In the genomic region with DNA sequence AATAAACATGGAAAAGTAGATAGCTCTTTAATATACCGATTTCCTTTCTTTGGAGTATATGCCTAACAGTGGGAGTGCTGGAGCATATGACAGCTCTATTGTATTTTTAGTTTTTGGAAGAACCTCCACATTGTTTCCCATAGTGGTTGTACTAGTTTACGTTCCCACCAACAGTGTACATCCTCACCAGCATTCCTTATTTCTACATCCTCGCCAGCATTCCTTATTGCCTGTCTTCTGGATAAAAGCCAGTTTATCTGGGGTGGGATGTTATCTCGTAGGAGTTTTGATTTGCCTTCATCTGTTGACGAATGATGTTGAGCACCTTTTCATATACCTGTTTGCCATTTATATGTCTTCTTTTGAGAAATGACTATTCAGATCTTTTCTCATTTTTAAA, we compare ENCODE assay signal across 21 cellular contexts. TPM values are rescaled to one million over a fixed set of nuclear protein-coding genes. Genes with fewer than 3 reads are reported as not detected.
DNase-seq lines count a peak whose midpoint lies in the region; ATAC-seq and TF ChIP-seq lines count a peak whose summit lies in the region.
"Had no signal": no experiment of that assay in that cellular context is flagged by ENCODE, and none has a peak within 500 bp of the region (broad histone marks: within the 10 kb centered on the region; RNA-seq: fewer than 3 reads in every experiment).

No MANE protein-coding gene starts in this region.

- no peak for DNase-seq in CD4-positive, CD25-positive, alpha-beta regulatory T cell
- DNase-seq in GM23248 (no peak), glutamatergic neuron (no peak), KBM-7 (no peak), MG63 (no peak), cardiac septum (ENCODE audit: low spot score) (no peak)
- no peak for DNase-seq in activated T-helper 1 cell treated with anti-CD3 and anti-CD28 coated beads, Interleukin-12 subunit alpha, Interleukin-12 subunit beta, Interleukin-2, Interleukin-4 antibody, amounts not matched to agents 30 ng/mL and 10 ng/mL and 1 ng/mL, durations not matched to agents 14 hours and 24 hours and 36 hours (ENCODE audit: low spot score)
- DNase-seq: activated CD4-positive, alpha-beta T cell treated with anti-CD3 and anti-CD28 coated beads for 48 hours; activated CD8-positive, alpha-beta memory T cell treated with anti-CD3 and anti-CD28 coated beads, Interleukin-2, amount 10 ng/mL, durations not matched to agents 7 days and 5 days; activated effector memory CD4-positive, alpha-beta T cell treated with Interleukin-2 at 50 U/mL for 16 hours; amniotic stem cell; caudate nucleus; H7; NCI-H1417 treated with DMSO at 0.1 percent for 48 hours; NCI-H524; posterior cingulate gyrus; stimulated activated CD4-positive, alpha-beta T cell treated with anti-CD3 and anti-CD28 coated beads, Interleukin-1b, Interleukin-23, amount 100 ng/mL, for 48 hours; stimulated activated naive B cell treated with anti-CD40 and anti-IgM and Interleukin-4, amounts not matched to agents 10 μg/mL and 1 μg/mL and 100 μg/mL, for 72 hours; testis had no signal

- H3K36me3 Mint-ChIP-seq in CD4-positive, CD25-positive, alpha-beta regulatory T cell, result peaks cover 10% of the 10 kb centered on the region
- no peaks in the 10 kb centered on the region for H3K36me3 Mint-ChIP-seq in activated T-helper 1 cell treated with anti-CD3 and anti-CD28 coated beads, Interleukin-12 subunit alpha, Interleukin-12 subunit beta, Interleukin-2, Interleukin-4 antibody, amounts not matched to agents 30 ng/mL and 10 ng/mL and 1 ng/mL, durations not matched to agents 14 hours and 24 hours and 36 hours (ENCODE audit: low read depth)
- H3K36me3 Mint-ChIP-seq in glutamatergic neuron (ENCODE audit: unreplicated experiment), result no peaks in the 10 kb centered on the region

- no peak for TF ChIP-seq CTCF in glutamatergic neuron (IDR thresholded peaks at IDR 0.05; ENCODE audit: partially characterized antibody, unreplicated experiment)

- peak overlapping the region; percentile 58 for H3K4me2 ChIP-seq in GM23248 (ENCODE audit: unreplicated experiment)

- no peaks in the 10 kb centered on the region for H3K9me3 Mint-ChIP-seq in CD4-positive, CD25-positive, alpha-beta regulatory T cell
- H3K9me3 Mint-ChIP-seq in activated T-helper 1 cell treated with anti-CD3 and anti-CD28 coated beads, Interleukin-12 subunit alpha, Interleukin-12 subunit beta, Interleukin-2, Interleukin-4 antibody, amounts not matched to agents 30 ng/mL and 10 ng/mL and 1 ng/mL, durations not matched to agents 14 hours and 24 hours and 36 hours, result no peaks in the 10 kb centered on the region
- H3K9me3 Mint-ChIP-seq in glutamatergic neuron (ENCODE audit: unreplicated experiment), result peaks cover 1% of the 10 kb centered on the region

- no peaks in the 10 kb centered on the region for H3K27me3 Mint-ChIP-seq in CD4-positive, CD25-positive, alpha-beta regulatory T cell
- H3K27me3 Mint-ChIP-seq in activated T-helper 1 cell treated with anti-CD3 and anti-CD28 coated beads, Interleukin-12 subunit alpha, Interleukin-12 subunit beta, Interleukin-2, Interleukin-4 antibody, amounts not matched to agents 30 ng/mL and 10 ng/mL and 1 ng/mL, durations not matched to agents 14 hours and 24 hours and 36 hours (ENCODE audit: insufficient read depth), result no peaks in the 10 kb centered on the region
- H3K27me3 Mint-ChIP-seq in glutamatergic neuron (ENCODE audit: unreplicated experiment), result peaks cover 22% of the 10 kb centered on the region
- H3K27me3 Mint-ChIP-seq: activated CD8-positive, alpha-beta memory T cell treated with anti-CD3 and anti-CD28 coated beads, Interleukin-2, amount 10 ng/mL, durations not matched to agents 7 days and 5 days; stimulated activated naive B cell treated with anti-CD40 and anti-IgM and Interleukin-4, amounts not matched to agents 10 μg/mL and 1 μg/mL and 100 μg/mL, for 72 hours had no signal

- in situ Hi-C loops in GM23248 (cut with MboI), result no loop called here
- in situ Hi-C loops in KBM-7 (cut with MboI; ENCODE audit: low pct_unique_long_range_greater_than_20kb, low sequenced_read_pairs), result no loop called here

- peaks cover 35 to 89% (median 66%) of the 10 kb centered on the region in 4 donors for H3K4me1 Mint-ChIP-seq in CD4-positive, CD25-positive, alpha-beta regulatory T cell
- peaks cover 46% of the 10 kb centered on the region for H3K4me1 Mint-ChIP-seq in activated T-helper 1 cell treated with anti-CD3 and anti-CD28 coated beads, Interleukin-12 subunit alpha, Interleukin-12 subunit beta, Interleukin-2, Interleukin-4 antibody, amounts not matched to agents 30 ng/mL and 10 ng/mL and 1 ng/mL, durations not matched to agents 14 hours and 24 hours and 36 hours (ENCODE audit: low read depth)
- peaks cover 2% of the 10 kb centered on the region for H3K4me1 Mint-ChIP-seq in glutamatergic neuron (ENCODE audit: low read depth, unreplicated experiment)

- H3K27ac ChIP-seq in CD4-positive, CD25-positive, alpha-beta regulatory T cell (ENCODE audit: insufficient read depth, low read length, poor library complexity, severe bottlenecking), result no peak overlapping the region
- H3K27ac ChIP-seq in GM23248, result no peak overlapping the region
- H3K27ac ChIP-seq: C4-2B, testis had no signal

- no peak overlapping the region for H2AFZ ChIP-seq in GM23248

- H3K9ac ChIP-seq in GM23248, result no peak overlapping the region

- peak overlapping the region; percentile 15 for H3K4me3 ChIP-seq in CD4-positive, CD25-positive, alpha-beta regulatory T cell (ENCODE audit: low read depth, low read length)
- H3K4me3 ChIP-seq in GM23248 (peak overlapping the region; percentile 9; the same call in 1 of the 2 replicates), MG63 (no peak overlapping the region)
- H3K4me3 ChIP-seq: testis had no signal

- H3K79me2 ChIP-seq in GM23248 (ENCODE audit: insufficient read depth), result peaks cover 99% of the 10 kb centered on the region

- intact Hi-C loops in activated T-helper 1 cell treated with anti-CD3 and anti-CD28 coated beads, Interleukin-12 subunit alpha, Interleukin-12 subunit beta, Interleukin-2, Interleukin-4 antibody, amounts not matched to agents 30 ng/mL and 10 ng/mL and 1 ng/mL, durations not matched to agents 14 hours and 24 hours and 36 hours (cut with micrococcal nuclease), result loop anchor here (10.0 kb wide), 1 partner anchor 189 kb away; a partner anchor contains a TSS
- intact Hi-C loops in cardiac septum (cut with DNase I), result no loop called here

- H3K27me3 ChIP-seq in CD4-positive, CD25-positive, alpha-beta regulatory T cell (ENCODE audit: control insufficient read depth, insufficient read depth, low read length), result no peaks in the 10 kb centered on the region
- H3K27me3 ChIP-seq in GM23248 (replicated peaks; ENCODE audit: insufficient read depth) (no peaks in the 10 kb centered on the region), MG63 (no peaks in the 10 kb centered on the region)
- H3K27me3 ChIP-seq: testis had no signal

- no peaks in the 10 kb centered on the region for H3K9me2 ChIP-seq in GM23248 (ENCODE audit: insufficient read depth)

- peaks cover 51% of the 10 kb centered on the region for H3K4me1 ChIP-seq in CD4-positive, CD25-positive, alpha-beta regulatory T cell (ENCODE audit: control insufficient read depth, insufficient read depth, low read length, poor library complexity, severe bottlenecking)
- H3K4me1 ChIP-seq in GM23248 (ENCODE audit: insufficient read depth), result peaks cover 44% of the 10 kb centered on the region

- no peaks in the 10 kb centered on the region for H3K9me3 ChIP-seq in CD4-positive, CD25-positive, alpha-beta regulatory T cell (ENCODE audit: control insufficient read depth in 2 of 2, low read length in 2 of 2)
- H3K9me3 ChIP-seq in GM23248 (ENCODE audit: low read depth), result no peaks in the 10 kb centered on the region
- no peaks in the 10 kb centered on the region for H3K9me3 ChIP-seq in MG63
- H3K9me3 ChIP-seq: testis had no signal

- H4K20me1 ChIP-seq in GM23248 (ENCODE audit: insufficient read depth), result peaks cover 35% of the 10 kb centered on the region

- ATAC-seq in CD4-positive, CD25-positive, alpha-beta regulatory T cell (ENCODE audit: low read depth in 2 of 2), result no peak
- no peak for ATAC-seq in GM19324 (IDR thresholded peaks at IDR 0.05; ENCODE audit: low FRiP score, unreplicated experiment)
- ATAC-seq: activated CD8-positive, alpha-beta memory T cell treated with anti-CD3 and anti-CD28 coated beads, Interleukin-2, amount 10 ng/mL, durations not matched to agents 7 days and 5 days; stimulated activated naive B cell treated with anti-CD40 and anti-IgM and Interleukin-4, amounts not matched to agents 10 μg/mL and 1 μg/mL and 100 μg/mL, for 72 hours had no signal

- peak overlapping the region; percentile 8 to 36 (median 21) for H3K27ac Mint-ChIP-seq in CD4-positive, CD25-positive, alpha-beta regulatory T cell
- H3K27ac Mint-ChIP-seq in activated T-helper 1 cell treated with anti-CD3 and anti-CD28 coated beads, Interleukin-12 subunit alpha, Interleukin-12 subunit beta, Interleukin-2, Interleukin-4 antibody, amounts not matched to agents 30 ng/mL and 10 ng/mL and 1 ng/mL, durations not matched to agents 14 hours and 24 hours and 36 hours, result no peak overlapping the region
- H3K27ac Mint-ChIP-seq in glutamatergic neuron (ENCODE audit: unreplicated experiment), result no peak overlapping the region
- H3K27ac Mint-ChIP-seq: activated CD8-positive, alpha-beta memory T cell treated with anti-CD3 and anti-CD28 coated beads, Interleukin-2, amount 10 ng/mL, durations not matched to agents 7 days and 5 days; stimulated activated naive B cell treated with anti-CD40 and anti-IgM and Interleukin-4, amounts not matched to agents 10 μg/mL and 1 μg/mL and 100 μg/mL, for 72 hours had no signal

- H3K36me3 ChIP-seq in CD4-positive, CD25-positive, alpha-beta regulatory T cell (ENCODE audit: control insufficient read depth, insufficient read depth, low read length), result peaks cover 8% of the 10 kb centered on the region
- H3K36me3 ChIP-seq in GM23248 (ENCODE audit: low read depth) (no peaks in the 10 kb centered on the region), MG63 (peaks cover 8% of the 10 kb centered on the region; the same call in 1 of the 2 replicates)

- WGBS in GM23248 (ENCODE audit: low coverage in 1 of 2, low lambda C conversion rate in 2 of 2, missing lambda C conversion rate in 2 of 2), 2 experiments, result 61 to 67% methylated on average over 5 of the region's 5 CpGs

- H3K4me3 Mint-ChIP-seq in CD4-positive, CD25-positive, alpha-beta regulatory T cell, result peak overlapping the region; percentile 26 to 86 (median 72)
- peak overlapping the region; percentile 53 for H3K4me3 Mint-ChIP-seq in activated T-helper 1 cell treated with anti-CD3 and anti-CD28 coated beads, Interleukin-12 subunit alpha, Interleukin-12 subunit beta, Interleukin-2, Interleukin-4 antibody, amounts not matched to agents 30 ng/mL and 10 ng/mL and 1 ng/mL, durations not matched to agents 14 hours and 24 hours and 36 hours
- H3K4me3 Mint-ChIP-seq in glutamatergic neuron (ENCODE audit: unreplicated experiment), result peak overlapping the region; percentile 50
- H3K4me3 Mint-ChIP-seq: activated CD8-positive, alpha-beta memory T cell treated with anti-CD3 and anti-CD28 coated beads, Interleukin-2, amount 10 ng/mL, durations not matched to agents 7 days and 5 days had no signal

- peaks cover 46% of the 10 kb centered on the region for H3F3A ChIP-seq in GM23248 (ENCODE audit: insufficient read depth)

RNA-seq across cellular contexts. Expression of a gene that starts 2.6 kb away (rescaled TPM):
- 15.9 TPM for total RNA-seq in CD4-positive, CD25-positive, alpha-beta regulatory T cell
- polyA plus RNA-seq in CD4-positive, CD25-positive, alpha-beta regulatory T cell, result 10 to 100 TPM in 1 of 4 donors, 1 to 10 TPM in 3; 6.4 to 10.6 (median 7.5) TPM
- total RNA-seq in GM23248 (2014; rRNA removed; shearing (Covaris generic)), result 24.0 and 42.6 TPM in 2 replicates
- polyA plus RNA-seq in GM23248 (2016; fragmentation: Nextera tagmentation; extraction: Ambion mirVana), result 36.9 and 38.0 TPM in 2 replicates
- 11.5 and 12.4 TPM in 2 replicates for total RNA-seq in activated T-helper 1 cell treated with anti-CD3 and anti-CD28 coated beads, Interleukin-12 subunit alpha, Interleukin-12 subunit beta, Interleukin-2, Interleukin-4 antibody, amounts not matched to agents 30 ng/mL and 10 ng/mL and 1 ng/mL, durations not matched to agents 14 hours and 24 hours and 36 hours
- total RNA-seq in glutamatergic neuron (ENCODE audit: unreplicated experiment) (0.42 TPM), cardiac septum (12.7 TPM)
- total RNA-seq in MG63 (2014; rRNA removed; shearing (Covaris generic); ENCODE audit: low replicate concordance), result 15.9 and 31.0 TPM in 2 replicates

RNA-seq across cellular contexts. Expression of a gene that starts 49.0 kb away (rescaled TPM):
- total RNA-seq in CD4-positive, CD25-positive, alpha-beta regulatory T cell, result 8,618 TPM
- 1,000 to 10,000 TPM; 4,778 to 8,292 (median 6,791) TPM for polyA plus RNA-seq in CD4-positive, CD25-positive, alpha-beta regulatory T cell
- total RNA-seq in GM23248 (2014; rRNA removed; shearing (Covaris generic)), result 65.6 and 87.9 TPM in 2 replicates
- polyA plus RNA-seq in GM23248 (2016; fragmentation: Nextera tagmentation; extraction: Ambion mirVana), result 186 and 192 TPM in 2 replicates
- total RNA-seq in activated T-helper 1 cell treated with anti-CD3 and anti-CD28 coated beads, Interleukin-12 subunit alpha, Interleukin-12 subunit beta, Interleukin-2, Interleukin-4 antibody, amounts not matched to agents 30 ng/mL and 10 ng/mL and 1 ng/mL, durations not matched to agents 14 hours and 24 hours and 36 hours, result 3,770 and 3,814 TPM in 2 replicates
- total RNA-seq in glutamatergic neuron (ENCODE audit: unreplicated experiment) (11.4 TPM), cardiac septum (409 TPM)
- 35.3 and 69.1 TPM in 2 replicates for total RNA-seq in MG63 (2014; rRNA removed; shearing (Covaris generic); ENCODE audit: low replicate concordance)

Comparison
In these comparisons a context has a peak if more than half of its experiments do, and no peak if none do; other contexts are left out.
1. H3K27ac Mint-ChIP-seq: peak in CD4-positive, CD25-positive, alpha-beta regulatory T cell (3 of 3); none in activated T-helper 1 cell treated with anti-CD3 and anti-CD28 coated beads, Interleukin-12 subunit alpha, Interleukin-12 subunit beta, Interleukin-2, Interleukin-4 antibody, amounts not matched to agents 30 ng/mL and 10 ng/mL and 1 ng/mL, durations not matched to agents 14 hours and 24 hours and 36 hours (single experiment) and glutamatergic neuron (single experiment).
2. Peak in every context shown above with its lines, with median percentiles within 50 percentile points of each other: H3K4me3 Mint-ChIP-seq.